In the genomic region with DNA sequence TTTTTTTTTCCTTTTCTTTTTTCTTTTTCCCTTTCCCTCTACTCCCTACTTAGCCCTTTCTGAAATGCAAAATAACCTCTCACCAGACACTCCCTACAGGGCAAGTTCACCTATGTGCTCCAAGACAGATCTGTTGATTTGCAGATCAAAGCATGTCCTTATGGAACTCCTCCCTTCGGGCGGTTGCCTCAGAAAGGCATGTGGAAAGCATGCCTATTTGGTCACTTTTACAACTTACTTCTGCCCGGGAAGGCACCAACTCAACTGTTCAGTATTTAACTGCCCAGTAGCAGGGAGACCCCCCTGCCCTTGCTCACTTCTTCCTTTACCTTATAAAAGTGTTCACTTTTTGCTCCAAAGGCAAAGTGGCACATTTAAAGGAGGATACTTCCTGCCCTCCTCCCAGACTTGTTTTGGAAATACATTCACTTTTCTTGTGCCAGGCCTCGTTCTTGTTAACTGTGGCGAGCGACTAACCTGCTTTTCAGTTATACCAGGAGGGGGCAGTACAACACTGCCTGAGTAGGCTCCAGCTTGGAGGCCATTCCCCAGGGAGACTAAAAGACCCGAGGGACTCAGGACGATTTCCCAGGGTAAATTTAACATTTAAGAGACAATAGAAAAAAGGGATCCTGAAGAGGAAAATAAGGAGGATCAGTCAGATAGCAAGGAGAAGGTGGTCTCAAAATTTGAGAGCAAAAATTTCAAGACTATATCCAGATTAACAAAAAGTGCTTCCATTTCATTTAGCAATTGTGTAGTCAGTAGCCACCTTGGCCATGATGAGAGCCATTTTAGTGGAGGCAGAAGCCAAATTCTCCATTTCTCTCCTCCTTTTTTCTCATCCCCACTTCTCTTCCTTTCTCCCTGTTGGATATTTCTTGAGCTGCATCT, we compare ENCODE assay signal across 9 cellular contexts. TPM values are rescaled to one million over a fixed set of nuclear protein-coding genes. Genes with fewer than 3 reads are reported as not detected.
DNase-seq lines count a peak whose midpoint lies in the region; ATAC-seq, FAIRE-seq and TF ChIP-seq lines count a peak whose summit lies in the region.
"Had no signal": no experiment of that assay in that cellular context is flagged by ENCODE, and none has a peak within 500 bp of the region (broad histone marks: within the 10 kb centered on the region; RNA-seq: fewer than 3 reads in every experiment).

No MANE protein-coding gene starts in this region.

- no peaks in the 10 kb centered on the region for H3K27me3 ChIP-seq in endothelial cell of umbilical vein (ENCODE audit: control insufficient read depth in 2 of 2, insufficient read depth in 2 of 2, low read length in 2 of 2)

- DNase-seq in Ammon's horn (ENCODE audit: low spot score) (peak; percentile 86), NCI-H524 treated with DMSO at 0.1 percent for 48 hours (lab: John Stamatoyannopoulos, UW) (peak; percentile 6), endothelial cell of umbilical vein (ENCODE audit: low read depth, low spot score) (peak; percentile 68)
- DNase-seq in activated CD4-positive, alpha-beta T cell treated with anti-CD3 and anti-CD28 coated beads, Interleukin-2, amount 10 ng/mL, durations not matched to agents 7 days and 5 days, result peak; percentile 79
- peak; percentile 65 for DNase-seq in stimulated activated naive CD8-positive, alpha-beta T cell treated with anti-CD3 and anti-CD28 coated beads, Interleukin-15, Interleukin-2, amounts not matched to agents 100 U/mL and 50 U/mL, for 24 hours

- H3K79me2 ChIP-seq in endothelial cell of umbilical vein (ENCODE audit: control insufficient read depth, insufficient read depth, low read length), result no peaks in the 10 kb centered on the region

- H3K4me3 ChIP-seq in endothelial cell of umbilical vein (replicated peaks in 1 of 3; ENCODE audit: insufficient read depth in 1 of 3, low read depth in 1 of 3, low read length in 3 of 3) (no peak overlapping the region), mesodermal cell (ENCODE audit: extremely low read depth, insufficient read depth, low read length, poor library complexity, severe bottlenecking) (no peak overlapping the region)

- H3K27ac ChIP-seq in endothelial cell of umbilical vein (ENCODE audit: insufficient read depth, low read depth, low read length) (no peak overlapping the region), mesodermal cell (ENCODE audit: low read depth, low read length, severe bottlenecking) (peak overlapping the region; percentile 76)

- no peak overlapping the region for H3K4me3 Mint-ChIP-seq in activated CD4-positive, alpha-beta T cell treated with anti-CD3 and anti-CD28 coated beads, Interleukin-2, amount 10 ng/mL, durations not matched to agents 7 days and 5 days

- peak; percentile 80 for FAIRE-seq in endothelial cell of umbilical vein (lab: Jason Lieb, UNC)

- no peak overlapping the region for H3K9ac ChIP-seq in endothelial cell of umbilical vein (replicated peaks; ENCODE audit: extremely low read depth, insufficient read depth, low read length)

- no peaks in the 10 kb centered on the region for H3K27me3 Mint-ChIP-seq in activated CD4-positive, alpha-beta T cell treated with anti-CD3 and anti-CD28 coated beads, Interleukin-2, amount 10 ng/mL, durations not matched to agents 7 days and 5 days
- H3K27me3 Mint-ChIP-seq: IgD-negative memory B cell had no signal

- H3K36me3 ChIP-seq in endothelial cell of umbilical vein (ENCODE audit: control insufficient read depth in 2 of 2, extremely low read depth in 1 of 2, insufficient read depth in 2 of 2, low read length in 2 of 2), result no peaks in the 10 kb centered on the region
- no peaks in the 10 kb centered on the region for H3K36me3 ChIP-seq in mesodermal cell (ENCODE audit: control insufficient read depth, insufficient read depth, low read length)

- no peaks in the 10 kb centered on the region for H4K20me1 ChIP-seq in endothelial cell of umbilical vein (replicated peaks; ENCODE audit: control insufficient read depth, extremely low read depth, insufficient read depth, low read length)

- H2AFZ ChIP-seq in endothelial cell of umbilical vein (ENCODE audit: low read depth, low read length), result peak overlapping the region; percentile 88

- intact Hi-C loops in endothelial cell of umbilical vein (cut with micrococcal nuclease), result loop anchor here (1.0 to 5.0 kb wide), 5 partner anchors 104 to 414 kb away; a partner anchor contains a TSS

- peaks cover 24% of the 10 kb centered on the region for H3K4me1 Mint-ChIP-seq in activated CD4-positive, alpha-beta T cell treated with anti-CD3 and anti-CD28 coated beads, Interleukin-2, amount 10 ng/mL, durations not matched to agents 7 days and 5 days

- H3K4me1 ChIP-seq in endothelial cell of umbilical vein (ENCODE audit: control insufficient read depth, extremely low read depth, insufficient read depth, low read length) (no peaks in the 10 kb centered on the region), mesodermal cell (ENCODE audit: control insufficient read depth, insufficient read depth, low read length, poor library complexity, severe bottlenecking) (peaks cover 6% of the 10 kb centered on the region)

- H3K9me1 ChIP-seq in endothelial cell of umbilical vein (replicated peaks; ENCODE audit: control insufficient read depth, extremely low read depth, insufficient read depth, low read length), result no peaks in the 10 kb centered on the region

- no peak overlapping the region for H3K4me2 ChIP-seq in endothelial cell of umbilical vein (ENCODE audit: insufficient read depth, low read length)

- ATAC-seq in GM18520 (IDR thresholded peaks at IDR 0.05; ENCODE audit: unreplicated experiment) (peak; percentile 46), HG03378 (IDR thresholded peaks at IDR 0.05; ENCODE audit: unreplicated experiment) (peak; percentile 55)
- peak; percentile 69 for ATAC-seq in stimulated activated naive CD8-positive, alpha-beta T cell treated with anti-CD3 and anti-CD28 coated beads, Interleukin-15, Interleukin-2, amounts not matched to agents 100 U/mL and 50 U/mL, for 24 hours

- peaks cover 3% of the 10 kb centered on the region for H3K9me3 Mint-ChIP-seq in activated CD4-positive, alpha-beta T cell treated with anti-CD3 and anti-CD28 coated beads, Interleukin-2, amount 10 ng/mL, durations not matched to agents 7 days and 5 days
- H3K9me3 Mint-ChIP-seq: IgD-negative memory B cell had no signal

- no peak overlapping the region for H3K27ac Mint-ChIP-seq in activated CD4-positive, alpha-beta T cell treated with anti-CD3 and anti-CD28 coated beads, Interleukin-2, amount 10 ng/mL, durations not matched to agents 7 days and 5 days
- H3K27ac Mint-ChIP-seq: IgD-negative memory B cell had no signal

- TF ChIP-seq CTCF in endothelial cell of umbilical vein (IDR thresholded peaks at IDR 0.05; ENCODE audit: extremely low read depth in 1 of 2, insufficient read depth in 1 of 2, low read depth in 1 of 2, low read length in 2 of 2), result peak; percentile 76 to 77

- POLR2A ChIA-PET in activated CD4-positive, alpha-beta T cell treated with anti-CD3 and anti-CD28 coated beads, Interleukin-2, amount 10 ng/mL, durations not matched to agents 7 days and 5 days (lab: Charles Lee), result interaction anchor here (0.5 kb wide), 1 partner anchor 80 kb away, joined by 3 read pairs; a partner anchor contains a TSS
- POLR2A ChIA-PET in endothelial cell of umbilical vein (lab: Charles Lee), result no interaction called here

- BruUV-seq in endothelial cell of umbilical vein (replicated peaks; lab: Mats Ljungman, UMichigan), result no TSS peak

- H3K36me3 Mint-ChIP-seq in activated CD4-positive, alpha-beta T cell treated with anti-CD3 and anti-CD28 coated beads, Interleukin-2, amount 10 ng/mL, durations not matched to agents 7 days and 5 days (ENCODE audit: low read depth), result peaks cover 3% of the 10 kb centered on the region
- H3K36me3 Mint-ChIP-seq: IgD-negative memory B cell had no signal

- WGBS in mesodermal cell (ENCODE audit: insufficient coverage in 2 of 2), 2 experiments, result 0 to 10% methylated on average over 5 to 8 of the region's 8 CpGs

- CTCF ChIA-PET in activated CD4-positive, alpha-beta T cell treated with anti-CD3 and anti-CD28 coated beads, Interleukin-2, amount 10 ng/mL, durations not matched to agents 7 days and 5 days (lab: Charles Lee), result interaction anchor here (0.5 to 9.6 kb wide), 26 partner anchors 8 to 228 kb away, joined by 3 to 102 read pairs (median 4); a partner anchor contains a TSS
- CTCF ChIA-PET in endothelial cell of umbilical vein (lab: Charles Lee), result interaction anchor here (0.5 to 4.8 kb wide), 11 partner anchors 12 to 655 kb away, joined by 3 to 43 read pairs (median 3); a partner anchor contains a TSS

- TF ChIP-seq POLR2A in endothelial cell of umbilical vein (IDR thresholded peaks at IDR 0.05; ENCODE audit: low read depth, low read length), result no peak

- dilution Hi-C loops in endothelial cell of umbilical vein (cut with MboI; ENCODE audit: extremely low pct_ligation_motif_present, low sequenced_read_pairs), result no loop called here

- no peaks in the 10 kb centered on the region for H3K9me3 ChIP-seq in endothelial cell of umbilical vein (replicated peaks; ENCODE audit: control insufficient read depth, insufficient read depth, low read length)
- no peaks in the 10 kb centered on the region for H3K9me3 ChIP-seq in mesodermal cell (ENCODE audit: control insufficient read depth, low read length)

RNA-seq across cellular contexts. Expression of a gene that starts 12.3 kb away (rescaled TPM):
- total RNA-seq in activated CD4-positive, alpha-beta T cell treated with anti-CD3 and anti-CD28 coated beads, Interleukin-2, amount 10 ng/mL, durations not matched to agents 7 days and 5 days, result 10 to 100 TPM; 12.8 to 13.4 TPM
- total RNA-seq in endothelial cell of umbilical vein, result not detected in 2 replicates
- not detected in 2 replicates for polyA plus RNA-seq in endothelial cell of umbilical vein
- not detected in 2 replicates for polyA plus RNA-seq in endothelial cell of umbilical vein (2011; cell fraction: cytosol; rRNA removed)
- polyA plus RNA-seq in endothelial cell of umbilical vein (2011; cell fraction: nucleus; rRNA removed), result not detected in 2 replicates
- not detected in 2 replicates for polyA plus RNA-seq in endothelial cell of umbilical vein (2012)
- polyA minus RNA-seq in endothelial cell of umbilical vein, result not detected in 2 replicates
- not detected for polyA minus RNA-seq in endothelial cell of umbilical vein (2011; cell fraction: cytosol; rRNA and poly(A)+ RNA removed)
- polyA minus RNA-seq in endothelial cell of umbilical vein (2011; cell fraction: nucleus; rRNA and poly(A)+ RNA removed), result not detected in 2 replicates
- 0.63 TPM for polyA plus RNA-seq in mesodermal cell (2013, experiment 1 of 2)
- polyA plus RNA-seq in mesodermal cell (2013, experiment 2 of 2), result 0.51 TPM

RNA-seq across cellular contexts. Expression of a gene that starts 15.1 kb away (rescaled TPM):
- 100 to 1,000 TPM; 294 to 309 TPM for total RNA-seq in activated CD4-positive, alpha-beta T cell treated with anti-CD3 and anti-CD28 coated beads, Interleukin-2, amount 10 ng/mL, durations not matched to agents 7 days and 5 days
- not detected in 2 replicates for total RNA-seq in endothelial cell of umbilical vein
- polyA plus RNA-seq in endothelial cell of umbilical vein, result not detected in 2 replicates
- polyA plus RNA-seq in endothelial cell of umbilical vein (2011; cell fraction: cytosol; rRNA removed), result not detected in 2 replicates
- polyA plus RNA-seq in endothelial cell of umbilical vein (2011; cell fraction: nucleus; rRNA removed), result not detected in 2 replicates
- polyA plus RNA-seq in endothelial cell of umbilical vein (2012), result not detected in 2 replicates
- not detected in 2 replicates for polyA minus RNA-seq in endothelial cell of umbilical vein
- not detected for polyA minus RNA-seq in endothelial cell of umbilical vein (2011; cell fraction: cytosol; rRNA and poly(A)+ RNA removed)
- polyA minus RNA-seq in endothelial cell of umbilical vein (2011; cell fraction: nucleus; rRNA and poly(A)+ RNA removed), result not detected in 2 replicates
- polyA plus RNA-seq in mesodermal cell (2013, experiment 1 of 2), result 0.26 TPM
- polyA plus RNA-seq in mesodermal cell (2013, experiment 2 of 2), result not detected

Comparison
In these comparisons a context has a peak if more than half of its experiments do, and no peak if none do; other contexts are left out.
1. DNase-seq: peak in every context shown above with its lines; median percentile 86 in Ammon's horn; 79 in activated CD4-positive, alpha-beta T cell treated with anti-CD3 and anti-CD28 coated beads, Interleukin-2, amount 10 ng/mL, durations not matched to agents 7 days and 5 days; 68 in endothelial cell of umbilical vein; 65 in stimulated activated naive CD8-positive, alpha-beta T cell treated with anti-CD3 and anti-CD28 coated beads, Interleukin-15, Interleukin-2, amounts not matched to agents 100 U/mL and 50 U/mL, for 24 hours; 6 in NCI-H524 treated with DMSO at 0.1 percent for 48 hours.
2. RNA of a gene that starts 12.3 kb away (total RNA-seq): 12.8 to 13.4 TPM in activated CD4-positive, alpha-beta T cell treated with anti-CD3 and anti-CD28 coated beads, Interleukin-2, amount 10 ng/mL, durations not matched to agents 7 days and 5 days; not detected in endothelial cell of umbilical vein; every median in the first group is over 10 times any median in the second.
3. RNA of a gene that starts 15.1 kb away (total RNA-seq): 294 to 309 TPM in activated CD4-positive, alpha-beta T cell treated with anti-CD3 and anti-CD28 coated beads, Interleukin-2, amount 10 ng/mL, durations not matched to agents 7 days and 5 days; not detected in endothelial cell of umbilical vein; every median in the first group is over 100 times any median in the second.
4. Peak in every context shown above with its lines, with median percentiles within 50 percentile points of each other: ATAC-seq.